8 cellular contexts compared by ENCODE assay signal in the genomic region with DNA sequence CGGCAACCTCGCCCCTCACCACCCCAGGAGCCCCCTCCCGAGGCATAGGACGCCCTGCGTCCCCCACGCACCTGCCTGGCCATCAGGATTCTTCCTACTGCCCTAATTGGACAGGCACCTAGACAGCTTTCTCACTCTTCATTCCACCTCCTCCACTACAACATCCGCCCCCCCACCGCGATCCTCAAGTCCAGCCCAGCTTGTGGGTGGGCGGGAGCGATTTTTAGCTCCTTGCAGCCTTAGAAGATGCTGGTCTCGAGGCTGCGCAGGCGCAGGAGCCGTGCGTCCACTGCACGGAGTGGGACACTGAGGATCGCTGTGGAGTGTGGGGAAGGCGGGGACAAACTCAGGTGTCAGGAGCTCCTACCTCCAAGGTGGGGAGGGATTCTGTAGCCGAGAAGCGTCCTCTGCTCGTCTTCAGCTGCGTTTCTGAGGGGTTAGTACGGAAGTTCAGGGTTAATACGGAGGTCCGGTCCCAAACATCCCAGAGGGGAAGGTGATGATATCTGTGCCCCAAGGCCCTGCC. TPM values are rescaled to one million over a fixed set of nuclear protein-coding genes. Genes with fewer than 3 reads are reported as not detected.
DNase-seq lines count a peak whose midpoint lies in the region; ATAC-seq and TF ChIP-seq lines count a peak whose summit lies in the region.

A gene (minus strand): TSS at position 162 of the 526 bp plus-strand sequence. CDS start 4,600 bp downstream, outside the sequence.

- in situ Hi-C loops in gastrocnemius medialis (cut with MboI; ENCODE audit: low sequenced_read_pairs in 4 of 4), result no loop called here

- no peak for TF ChIP-seq POLR2A in gastrocnemius medialis (IDR thresholded peaks at IDR 0.05)

- H3K27me3 ChIP-seq in OCI-LY1 (ENCODE audit: insufficient read depth, low read length) (no peaks in the 10 kb centered on the region), gastrocnemius medialis (peaks cover 89 to 94% (median 91%) of the 10 kb centered on the region in 3 donors)

- peaks cover 8% of the 10 kb centered on the region for H3F3A ChIP-seq in OCI-LY1 (ENCODE audit: insufficient read depth, low read length)

- intact Hi-C loops in gastrocnemius medialis (cut with DNase I; ENCODE audit: low total_unique reads), result no loop called here

- H3K4me1 ChIP-seq in OCI-LY1 (ENCODE audit: insufficient read depth, low read length, severe bottlenecking) (peaks cover 52% of the 10 kb centered on the region), gastrocnemius medialis (peaks cover 6 to 9% of the 10 kb centered on the region in 2 donors)

- peak within 1 kb of the TSS; percentile 19 for H3K27ac ChIP-seq in OCI-LY1 (ENCODE audit: low read depth, low read length, poor library complexity, severe bottlenecking)
- no peak within 1 kb of the TSS for H3K27ac ChIP-seq in gastrocnemius medialis

- no peaks in the 10 kb centered on the region for H3K79me2 ChIP-seq in OCI-LY1 (ENCODE audit: insufficient read depth, low read length)

- H3K36me3 ChIP-seq in OCI-LY1 (ENCODE audit: insufficient read depth, low read length) (no peaks in the 10 kb centered on the region), gastrocnemius medialis (no peaks in the 10 kb centered on the region)

- H3K9ac ChIP-seq in OCI-LY1 (ENCODE audit: low read length), result peak within 1 kb of the TSS; percentile 68

- no peak for ATAC-seq in gastrocnemius medialis
- no peak for ATAC-seq in HG03521 (IDR thresholded peaks at IDR 0.05; ENCODE audit: unreplicated experiment)
- ATAC-seq in HG02798 (IDR thresholded peaks at IDR 0.05; ENCODE audit: poor library complexity, unreplicated experiment), result no peak

- H2AFZ ChIP-seq in OCI-LY1 (ENCODE audit: low read length), result no peak within 1 kb of the TSS

- DNase-seq in NCI-H1105 treated with DMSO at 0.1 percent for 48 hours (lab: John Stamatoyannopoulos, UW), result peak; percentile 55
- no peak for DNase-seq in NCI-H1105 (lab: John Stamatoyannopoulos, UW)
- DNase-seq in epithelial cell of proximal tubule (ENCODE audit: low read depth), result no peak
- DNase-seq in gastrocnemius medialis, result no peak
- no peak for DNase-seq in iPS-NIHi11 (ENCODE audit: low spot score)

- H4K20me1 ChIP-seq in OCI-LY1 (ENCODE audit: insufficient read depth, low read length), result no peaks in the 10 kb centered on the region

- no peaks in the 10 kb centered on the region for H3K9me2 ChIP-seq in OCI-LY1 (ENCODE audit: low read depth, low read length)

- peak within 1 kb of the TSS; percentile 68 for H3K4me3 ChIP-seq in OCI-LY1 (ENCODE audit: low read depth, low read length, poor library complexity, severe bottlenecking)
- H3K4me3 ChIP-seq in epithelial cell of proximal tubule (ENCODE audit: low read depth, low read length), result peak within 1 kb of the TSS; percentile 44
- peak within 1 kb of the TSS; percentile 40 to 44 (median 42) for H3K4me3 ChIP-seq in gastrocnemius medialis

- peak within 1 kb of the TSS; percentile 72 for H3K4me2 ChIP-seq in OCI-LY1 (ENCODE audit: low read length)

- TF ChIP-seq CTCF in OCI-LY1 (IDR thresholded peaks at IDR 0.05; ENCODE audit: low read length), result no peak
- no peak for TF ChIP-seq CTCF in epithelial cell of proximal tubule (conservative IDR thresholded peaks at IDR 0.05; ENCODE audit: low read depth, low read length)
- no peak for TF ChIP-seq CTCF in gastrocnemius medialis (IDR thresholded peaks at IDR 0.05 in 4 of 5, conservative IDR thresholded peaks at IDR 0.05 in 1 of 5)

- H3K9me3 ChIP-seq in OCI-LY1 (ENCODE audit: low read length) (no peaks in the 10 kb centered on the region), gastrocnemius medialis (no peaks in the 10 kb centered on the region)

RNA-seq across cellular contexts. Expression of the gene that starts here (rescaled TPM):
- not detected in 2 replicates for total RNA-seq in epithelial cell of proximal tubule
- total RNA-seq in gastrocnemius medialis, result not detected
